8 cellular contexts compared by ENCODE assay signal in the genomic region with DNA sequence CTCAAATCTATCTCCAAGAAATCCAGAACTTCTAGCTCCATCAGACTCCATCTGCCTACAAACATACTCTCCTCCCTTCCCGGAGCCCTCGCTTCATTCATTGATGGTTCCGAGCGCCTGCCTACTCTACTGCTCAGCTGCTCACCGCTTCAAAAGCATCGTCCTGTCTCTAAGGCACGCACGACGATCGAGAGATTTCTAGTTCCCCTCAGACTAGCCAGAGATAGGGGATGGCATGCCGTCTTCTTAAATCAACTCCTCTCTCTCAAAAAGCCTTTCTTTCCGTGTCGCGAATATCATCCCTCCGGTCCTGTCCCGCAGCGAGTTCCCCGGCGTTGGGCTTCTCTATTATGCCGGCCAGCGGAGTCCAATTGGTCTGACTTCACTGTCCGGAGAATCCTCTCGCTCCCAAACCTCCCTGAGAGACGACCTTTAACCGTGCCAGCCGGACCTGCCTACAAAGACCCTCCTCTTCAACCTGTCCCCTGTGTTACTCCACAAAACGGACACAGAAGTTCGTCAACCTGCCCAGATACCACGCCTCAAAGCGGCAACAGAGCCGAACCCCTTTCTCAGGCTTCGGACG. TPM values are rescaled to one million over a fixed set of nuclear protein-coding genes. Genes with fewer than 3 reads are reported as not detected.
DNase-seq lines count a peak whose midpoint lies in the region; ATAC-seq and TF ChIP-seq lines count a peak whose summit lies in the region.

No MANE protein-coding gene starts in this region.

- H3K4me1 Mint-ChIP-seq in activated T-helper 2 cell treated with anti-CD3 and anti-CD28 coated beads, Interferon-gamma antibody, Interleukin-2, Interleukin-4, amounts not matched to agents 10 μg/mL and 5 μg/mL and 100 μg/mL, durations not matched to agents 14 hours and 24 hours and 36 hours (ENCODE audit: low read depth), result peaks cover 35% of the 10 kb centered on the region

- no peaks in the 10 kb centered on the region for H3K27me3 ChIP-seq in DND-41 (ENCODE audit: insufficient read depth, low read length, poor library complexity)
- H3K27me3 ChIP-seq in HUES48 (ENCODE audit: control insufficient read depth, insufficient read depth, low read length), result no peaks in the 10 kb centered on the region

- peaks cover 79% of the 10 kb centered on the region for H3K79me2 ChIP-seq in DND-41 (ENCODE audit: insufficient read depth, low read length)

- peak overlapping the region; percentile 77 for H3K27ac ChIP-seq in DND-41 (ENCODE audit: low read length)
- peak overlapping the region; percentile 86 for H3K27ac ChIP-seq in HUES48 (ENCODE audit: low read depth, low read length)

- H3K36me3 Mint-ChIP-seq in activated T-helper 2 cell treated with anti-CD3 and anti-CD28 coated beads, Interferon-gamma antibody, Interleukin-2, Interleukin-4, amounts not matched to agents 10 μg/mL and 5 μg/mL and 100 μg/mL, durations not matched to agents 14 hours and 24 hours and 36 hours (ENCODE audit: low read depth), result peaks cover 88% of the 10 kb centered on the region

- peak overlapping the region; percentile 71 for H3K9ac ChIP-seq in DND-41 (ENCODE audit: low read depth, low read length)
- H3K9ac ChIP-seq in HUES48 (ENCODE audit: low read depth, low read length), result peak overlapping the region; percentile 87

- peak; percentile 15; the same call in 1 of the 3 replicates for ATAC-seq in DND-41 (ENCODE audit: insufficient read depth, low read depth)
- ATAC-seq in left cardiac atrium, result peak in 1 of 2 donors; percentile 3
- ATAC-seq in HG03439 (IDR thresholded peaks at IDR 0.05; ENCODE audit: unreplicated experiment), result no peak
- ATAC-seq in GM18858 (IDR thresholded peaks at IDR 0.05; ENCODE audit: unreplicated experiment), result no peak

- peak overlapping the region; percentile 77 to 82; a peak in 3 of 4 replicates for H3K4me3 ChIP-seq in DND-41 (ENCODE audit: low read depth in 1 of 2, low read length in 2 of 2)
- H3K4me3 ChIP-seq in HUES48 (ENCODE audit: low read depth, low read length), result peak overlapping the region; percentile 91
- H3K4me3 ChIP-seq in retinal pigment epithelial cell (ENCODE audit: low read length), result peak overlapping the region; percentile 85

- no peaks in the 10 kb centered on the region for H3K27me3 Mint-ChIP-seq in activated T-helper 2 cell treated with anti-CD3 and anti-CD28 coated beads, Interferon-gamma antibody, Interleukin-2, Interleukin-4, amounts not matched to agents 10 μg/mL and 5 μg/mL and 100 μg/mL, durations not matched to agents 14 hours and 24 hours and 36 hours (ENCODE audit: low read depth)

- peak overlapping the region; percentile 64 for H3K4me2 ChIP-seq in DND-41 (ENCODE audit: insufficient read depth, low read length)

- peak overlapping the region; percentile 76 for H2AFZ ChIP-seq in DND-41 (ENCODE audit: low read depth, low read length)

- peaks cover 34% of the 10 kb centered on the region; the same call in 1 of the 2 replicates for H4K20me1 ChIP-seq in DND-41 (ENCODE audit: insufficient read depth, low read length)

- peak overlapping the region; percentile 95 for H3K27ac Mint-ChIP-seq in activated T-helper 2 cell treated with anti-CD3 and anti-CD28 coated beads, Interferon-gamma antibody, Interleukin-2, Interleukin-4, amounts not matched to agents 10 μg/mL and 5 μg/mL and 100 μg/mL, durations not matched to agents 14 hours and 24 hours and 36 hours

- H3K4me1 ChIP-seq in DND-41 (ENCODE audit: insufficient read depth, low read length) (peaks cover 61% of the 10 kb centered on the region), HUES48 (ENCODE audit: control insufficient read depth, insufficient read depth, low read length) (peaks cover 16% of the 10 kb centered on the region)

- H3K36me3 ChIP-seq in DND-41 (ENCODE audit: insufficient read depth, low read length) (peaks cover 73% of the 10 kb centered on the region), HUES48 (ENCODE audit: control insufficient read depth, insufficient read depth, low read length) (peaks cover 65% of the 10 kb centered on the region)

- H3K4me3 Mint-ChIP-seq in activated T-helper 2 cell treated with anti-CD3 and anti-CD28 coated beads, Interferon-gamma antibody, Interleukin-2, Interleukin-4, amounts not matched to agents 10 μg/mL and 5 μg/mL and 100 μg/mL, durations not matched to agents 14 hours and 24 hours and 36 hours (ENCODE audit: low read depth), result peak overlapping the region; percentile 92

- peak; percentile 51 for DNase-seq in DND-41
- no peak for DNase-seq in activated T-helper 2 cell treated with anti-CD3 and anti-CD28 coated beads, Interferon-gamma antibody, Interleukin-2, Interleukin-4, amounts not matched to agents 10 μg/mL and 5 μg/mL and 100 μg/mL, durations not matched to agents 14 hours and 24 hours and 36 hours (ENCODE audit: low spot score)
- peak; percentile 25 for DNase-seq in left cardiac atrium
- DNase-seq in retinal pigment epithelial cell (ENCODE audit: low read depth), result no peak
- no peak for DNase-seq in GM19238 (ENCODE audit: insufficient read length, low spot score)

- no peak for TF ChIP-seq CTCF in DND-41 (IDR thresholded peaks at IDR 0.05; ENCODE audit: borderline replicate concordance, extremely low read depth, low read length, poor library complexity, severe bottlenecking)
- no peak for TF ChIP-seq CTCF in retinal pigment epithelial cell (conservative IDR thresholded peaks at IDR 0.05; ENCODE audit: low read depth, low read length)

- H3K9me3 ChIP-seq in DND-41 (ENCODE audit: insufficient read depth, low read length, severe bottlenecking) (no peaks in the 10 kb centered on the region), HUES48 (ENCODE audit: control insufficient read depth, insufficient read depth, low read length) (no peaks in the 10 kb centered on the region)

- no peaks in the 10 kb centered on the region for H3K9me3 Mint-ChIP-seq in activated T-helper 2 cell treated with anti-CD3 and anti-CD28 coated beads, Interferon-gamma antibody, Interleukin-2, Interleukin-4, amounts not matched to agents 10 μg/mL and 5 μg/mL and 100 μg/mL, durations not matched to agents 14 hours and 24 hours and 36 hours

- intact Hi-C loops in activated T-helper 2 cell treated with anti-CD3 and anti-CD28 coated beads, Interferon-gamma antibody, Interleukin-2, Interleukin-4, amounts not matched to agents 10 μg/mL and 5 μg/mL and 100 μg/mL, durations not matched to agents 14 hours and 24 hours and 36 hours (cut with micrococcal nuclease), result loop anchor here (2.0 to 5.0 kb wide), 2 partner anchors 16 to 39 kb away; partner anchors contain the start of genes EML3 and ROM1
- intact Hi-C loops in left cardiac atrium (cut with DNase I), result no loop called here

RNA-seq across cellular contexts. Expression of gene EEF1G, which starts 0.6 kb away (rescaled TPM):
- 1,369 and 1,395 TPM in 2 replicates for total RNA-seq in activated T-helper 2 cell treated with anti-CD3 and anti-CD28 coated beads, Interferon-gamma antibody, Interleukin-2, Interleukin-4, amounts not matched to agents 10 μg/mL and 5 μg/mL and 100 μg/mL, durations not matched to agents 14 hours and 24 hours and 36 hours
- total RNA-seq in left cardiac atrium, result 100 to 1,000 TPM; 833 to 894 TPM

RNA-seq across cellular contexts. Expression of gene TUT1, which starts 18.2 kb away (rescaled TPM):
- 29.9 and 41.7 TPM in 2 replicates for total RNA-seq in activated T-helper 2 cell treated with anti-CD3 and anti-CD28 coated beads, Interferon-gamma antibody, Interleukin-2, Interleukin-4, amounts not matched to agents 10 μg/mL and 5 μg/mL and 100 μg/mL, durations not matched to agents 14 hours and 24 hours and 36 hours
- total RNA-seq in left cardiac atrium, result 10 to 100 TPM in 1 of 2 donors, 1 to 10 TPM in 1; 9.6 to 11.5 TPM

RNA-seq across cellular contexts. Expression of gene AHNAK, which starts 26.5 kb away (rescaled TPM):
- 105 and 108 TPM in 2 replicates for total RNA-seq in activated T-helper 2 cell treated with anti-CD3 and anti-CD28 coated beads, Interferon-gamma antibody, Interleukin-2, Interleukin-4, amounts not matched to agents 10 μg/mL and 5 μg/mL and 100 μg/mL, durations not matched to agents 14 hours and 24 hours and 36 hours
- total RNA-seq in left cardiac atrium, result 100 to 1,000 TPM; 329 to 404 TPM

RNA-seq across cellular contexts. Expression of gene MTA2, which starts 28.6 kb away (rescaled TPM):
- 201 and 215 TPM in 2 replicates for total RNA-seq in activated T-helper 2 cell treated with anti-CD3 and anti-CD28 coated beads, Interferon-gamma antibody, Interleukin-2, Interleukin-4, amounts not matched to agents 10 μg/mL and 5 μg/mL and 100 μg/mL, durations not matched to agents 14 hours and 24 hours and 36 hours
- 10 to 100 TPM; 38.1 to 60.6 TPM for total RNA-seq in left cardiac atrium

RNA-seq across cellular contexts. Expression of gene EML3, which starts 39.5 kb away (rescaled TPM):
- 144 and 146 TPM in 2 replicates for total RNA-seq in activated T-helper 2 cell treated with anti-CD3 and anti-CD28 coated beads, Interferon-gamma antibody, Interleukin-2, Interleukin-4, amounts not matched to agents 10 μg/mL and 5 μg/mL and 100 μg/mL, durations not matched to agents 14 hours and 24 hours and 36 hours
- 10 to 100 TPM; 29.1 to 46.8 TPM for total RNA-seq in left cardiac atrium

Comparison
In these comparisons a context has a peak if more than half of its experiments do, and no peak if none do; other contexts are left out.
1. DNase-seq: peak in DND-41 (single experiment) and left cardiac atrium (single experiment); none in activated T-helper 2 cell treated with anti-CD3 and anti-CD28 coated beads, Interferon-gamma antibody, Interleukin-2, Interleukin-4, amounts not matched to agents 10 μg/mL and 5 μg/mL and 100 μg/mL, durations not matched to agents 14 hours and 24 hours and 36 hours (single experiment), retinal pigment epithelial cell (single experiment) and GM19238 (single experiment).
2. Peak in every context shown above with its lines, with median percentiles within 50 percentile points of each other: H3K4me3 ChIP-seq.